25 cellular contexts compared by ENCODE assay signal in the genomic region with DNA sequence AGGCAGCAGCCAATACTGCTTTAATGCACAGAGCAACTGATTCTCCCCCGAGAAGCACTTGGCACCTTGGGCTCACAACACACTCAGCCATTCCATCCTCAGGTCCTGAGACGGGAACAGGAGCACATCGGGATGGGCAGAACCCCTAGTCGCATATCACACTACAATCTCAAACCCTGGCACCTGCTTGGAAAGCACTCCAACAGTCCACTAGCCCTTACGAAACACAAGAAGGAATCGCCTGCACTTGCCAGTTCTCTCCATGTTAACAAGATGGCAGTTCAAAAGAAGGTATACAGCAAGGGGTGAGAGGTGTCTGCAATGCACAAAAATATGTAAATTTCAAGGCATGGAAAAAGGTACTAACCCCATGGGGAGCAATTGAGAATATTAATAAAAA.
"Had no signal": no experiment of that assay in that cellular context is flagged by ENCODE, and none has a peak within 500 bp of the region (broad histone marks: within the 10 kb centered on the region; RNA-seq: fewer than 3 reads in every experiment).

No MANE protein-coding gene starts in this region.

- H3K27ac Mint-ChIP-seq: activated CD4-positive, alpha-beta memory T cell treated with anti-CD3 and anti-CD28 coated beads, Interleukin-2, amount 10 ng/mL, durations not matched to agents 7 days and 5 days; activated CD4-positive, alpha-beta T cell treated with anti-CD3 and anti-CD28 coated beads for 36 hours; activated naive CD4-positive, alpha-beta T cell treated with anti-CD3 and anti-CD28 coated beads, Interleukin-2, amount 50 U/mL, for 72 hours; activated T-helper 1 cell treated with anti-CD3 and anti-CD28 coated beads, Interleukin-12 subunit alpha, Interleukin-12 subunit beta, Interleukin-2, Interleukin-4 antibody, amounts not matched to agents 30 ng/mL and 10 ng/mL and 1 ng/mL, durations not matched to agents 14 hours and 24 hours and 36 hours; T-cell had no signal

- H3K9me3 Mint-ChIP-seq: activated CD4-positive, alpha-beta memory T cell treated with anti-CD3 and anti-CD28 coated beads, Interleukin-2, amount 10 ng/mL, durations not matched to agents 7 days and 5 days; activated naive CD4-positive, alpha-beta T cell treated with anti-CD3 and anti-CD28 coated beads, Interleukin-2, amount 50 U/mL, for 72 hours; activated T-helper 1 cell treated with anti-CD3 and anti-CD28 coated beads, Interleukin-12 subunit alpha, Interleukin-12 subunit beta, Interleukin-2, Interleukin-4 antibody, amounts not matched to agents 30 ng/mL and 10 ng/mL and 1 ng/mL, durations not matched to agents 14 hours and 24 hours and 36 hours; T-cell had no signal

- DNase-seq: activated CD4-positive, alpha-beta memory T cell treated with anti-CD3 and anti-CD28 coated beads, Interleukin-2, amount 10 ng/mL, durations not matched to agents 7 days and 5 days; activated CD4-positive, alpha-beta T cell treated with anti-CD3 and anti-CD28 coated beads for 36 hours; activated CD4-positive, alpha-beta T cell treated with anti-CD3 and anti-CD28 coated beads, Interleukin-2, amount 50 U/mL, for 1 hour; activated CD8-positive, alpha-beta memory T cell treated with anti-CD3 and anti-CD28 coated beads, Interleukin-2, amount 50 U/mL, for 48 hours; activated effector memory CD4-positive, alpha-beta T cell treated with Interleukin-2 at 50 U/mL for 16 hours; activated naive CD4-positive, alpha-beta T cell; activated T-cell treated with anti-CD3 and anti-CD28 coated beads, Interleukin-2, amount 50 U/mL, for 1 hour; brain microvascular endothelial cell; NCI-H1092; NCI-H1417; NCI-H2029; NCI-H2107; NCI-H2171 treated with DMSO at 0.1 percent for 48 hours; NCI-H226; NCI-H526; NCI-H774; RPMI8226; T-cell had no signal

- H3K27ac ChIP-seq: brain microvascular endothelial cell, cardiac muscle cell, SK-N-MC, VCaP had no signal

- H3K27me3 Mint-ChIP-seq: activated CD4-positive, alpha-beta memory T cell treated with anti-CD3 and anti-CD28 coated beads, Interleukin-2, amount 10 ng/mL, durations not matched to agents 7 days and 5 days; activated CD4-positive, alpha-beta T cell treated with anti-CD3 and anti-CD28 coated beads for 36 hours; T-cell had no signal

- H3K4me3 Mint-ChIP-seq: activated CD4-positive, alpha-beta memory T cell treated with anti-CD3 and anti-CD28 coated beads, Interleukin-2, amount 10 ng/mL, durations not matched to agents 7 days and 5 days; activated CD4-positive, alpha-beta T cell treated with anti-CD3 and anti-CD28 coated beads for 36 hours; activated T-helper 1 cell treated with anti-CD3 and anti-CD28 coated beads, Interleukin-12 subunit alpha, Interleukin-12 subunit beta, Interleukin-2, Interleukin-4 antibody, amounts not matched to agents 30 ng/mL and 10 ng/mL and 1 ng/mL, durations not matched to agents 14 hours and 24 hours and 36 hours; T-cell had no signal

- H3K4me3 ChIP-seq: cardiac muscle cell, SK-N-MC had no signal

- H3K27me3 ChIP-seq: brain microvascular endothelial cell, cardiac muscle cell had no signal

- H3K36me3 ChIP-seq: brain microvascular endothelial cell, cardiac muscle cell had no signal

- ATAC-seq: activated CD4-positive, alpha-beta T cell treated with anti-CD3 and anti-CD28 coated beads for 36 hours; activated naive CD4-positive, alpha-beta T cell treated with anti-CD3 and anti-CD28 coated beads, Interleukin-2, amount 50 U/mL, for 72 hours; Panc1; Right ventricle myocardium inferior; T-cell had no signal
